Comparison of ENCODE assay signal across 10 cellular contexts in genomic region chr6:89148016-89148750, GRCh38. TPM values are rescaled to one million over a fixed set of nuclear protein-coding genes. Genes with fewer than 3 reads are reported as not detected.
DNase-seq lines count a peak whose midpoint lies in the region; ATAC-seq and TF ChIP-seq lines count a peak whose summit lies in the region.
"Had no signal": no experiment of that assay in that cellular context is flagged by ENCODE, and none has a peak within 500 bp of the region (broad histone marks: within the 10 kb centered on the region; RNA-seq: fewer than 3 reads in every experiment).

No MANE protein-coding gene starts in this region.

- H3K4me1 ChIP-seq in endodermal cell (ENCODE audit: control insufficient read depth, insufficient read depth, low read length), result no peaks in the 10 kb centered on the region

- H3K27ac ChIP-seq in 22Rv1, result peak overlapping the region; percentile 70
- H3K27ac ChIP-seq in endodermal cell (ENCODE audit: low read depth, low read length), result no peak overlapping the region
- H3K27ac ChIP-seq: SJCRH30 had no signal

- H3K4me3 Mint-ChIP-seq in nephron (peak overlapping the region; percentile 43 to 70 (median 54)), endodermal cell (no peak overlapping the region)

- no peaks in the 10 kb centered on the region for H3K9me3 ChIP-seq in endodermal cell (ENCODE audit: control insufficient read depth, low read length)
- H3K9me3 ChIP-seq: SJCRH30 had no signal

- H3K27me3 Mint-ChIP-seq in nephron (ENCODE audit: low read depth), result peaks cover 5% of the 10 kb centered on the region
- H3K27me3 Mint-ChIP-seq in endodermal cell (ENCODE audit: insufficient read depth), result peaks cover 56% of the 10 kb centered on the region

- no peak overlapping the region for H3K27ac Mint-ChIP-seq in nephron
- no peak overlapping the region for H3K27ac Mint-ChIP-seq in endodermal cell

- DNase-seq in HFF-Myc (ENCODE audit: extremely low read depth, low read depth), result no peak
- DNase-seq in activated T-cell treated with anti-CD3 and anti-CD28 coated beads for 48 hours (ENCODE audit: low read depth), result peak; percentile 42
- DNase-seq in left colon, result no peak
- no peak for DNase-seq in endodermal cell
- DNase-seq in NCI-H82 treated with DMSO at 0.1 percent for 48 hours (lab: John Stamatoyannopoulos, UW; ENCODE audit: unreplicated experiment), result no peak
- DNase-seq: SJCRH30 had no signal

- peaks cover 37% of the 10 kb centered on the region for H3K4me1 Mint-ChIP-seq in nephron
- no peaks in the 10 kb centered on the region for H3K4me1 Mint-ChIP-seq in endodermal cell

- intact Hi-C loops in left colon (cut with DNase I, micrococcal nuclease), result no loop called here

- H3K9me3 Mint-ChIP-seq in nephron, result no peaks in the 10 kb centered on the region
- no peaks in the 10 kb centered on the region for H3K9me3 Mint-ChIP-seq in endodermal cell

- TF ChIP-seq CTCF in 22Rv1 (IDR thresholded peaks at IDR 0.05), result no peak
- no peak for TF ChIP-seq CTCF in HFF-Myc (IDR thresholded peaks at IDR 0.05; ENCODE audit: low read depth, low read length, missing control alignments)
- no peak for TF ChIP-seq CTCF in nephron (IDR thresholded peaks at IDR 0.05; ENCODE audit: unreplicated experiment in 3 of 3)
- TF ChIP-seq CTCF in endodermal cell (conservative IDR thresholded peaks at IDR 0.05), result no peak

- ATAC-seq in HG03097 (IDR thresholded peaks at IDR 0.05; ENCODE audit: low FRiP score, unreplicated experiment), result no peak
- no peak for ATAC-seq in left colon

- peaks cover 41% of the 10 kb centered on the region for H3K27me3 ChIP-seq in endodermal cell (ENCODE audit: control insufficient read depth, insufficient read depth, low read length, poor library complexity, severe bottlenecking)
- H3K27me3 ChIP-seq: SJCRH30 had no signal

- 92 to 93% methylated on average over 11 to 17 of the region's 17 CpGs for WGBS in endodermal cell (ENCODE audit: insufficient coverage in 1 of 2, insufficient read length in 1 of 2), 2 experiments

- H3K4me3 ChIP-seq in HFF-Myc (replicated peaks; ENCODE audit: low read depth, low read length) (peak overlapping the region; percentile 80), endodermal cell (ENCODE audit: low read length) (no peak overlapping the region)
- H3K4me3 ChIP-seq: lung had no signal

- no peaks in the 10 kb centered on the region for H3K36me3 ChIP-seq in endodermal cell (ENCODE audit: control insufficient read depth, insufficient read depth, low read length)
- H3K36me3 ChIP-seq: SJCRH30 had no signal

- H3K36me3 Mint-ChIP-seq in nephron (ENCODE audit: low read depth), result peaks cover 16% of the 10 kb centered on the region
- no peaks in the 10 kb centered on the region for H3K36me3 Mint-ChIP-seq in endodermal cell (ENCODE audit: low read depth)

- H3K9ac ChIP-seq in endodermal cell (ENCODE audit: extremely low read depth, low read length, poor library complexity, severe bottlenecking), result no peak overlapping the region

RNA-seq across cellular contexts. Expression of gene PM20D2, which starts 2.3 kb away (rescaled TPM):
- total RNA-seq in left colon (10 to 100 TPM in 1 of 2 donors, 1 to 10 TPM in 1; 10.0 to 11.8 TPM), endodermal cell (1 to 10 TPM; 5.1 to 8.5 TPM)
- polyA plus RNA-seq in endodermal cell (2013, experiment 1 of 2), result 6.7 TPM
- 7.2 TPM for polyA plus RNA-seq in endodermal cell (2013, experiment 2 of 2)

RNA-seq across cellular contexts. Expression of gene SRSF12, which starts 30.3 kb away (rescaled TPM):
- total RNA-seq in left colon (under 1 TPM in 1 of 2 donors, not detected in 1; 0.53 TPM), endodermal cell (10 to 100 TPM in 1 of 2 donors, 1 to 10 TPM in 1; 9.2 to 17.8 TPM)
- polyA plus RNA-seq in endodermal cell (2013, experiment 1 of 2), result 16.4 TPM
- 16.3 TPM for polyA plus RNA-seq in endodermal cell (2013, experiment 2 of 2)

Comparison
In these comparisons a context has a peak if more than half of its experiments do, and no peak if none do; other contexts are left out.
1. RNA of gene SRSF12, which starts 30.3 kb away (total RNA-seq): 9.2 to 17.8 TPM in endodermal cell; 0.53 TPM in left colon; every median in the first group is over 4 times any median in the second.